In the genomic region with DNA sequence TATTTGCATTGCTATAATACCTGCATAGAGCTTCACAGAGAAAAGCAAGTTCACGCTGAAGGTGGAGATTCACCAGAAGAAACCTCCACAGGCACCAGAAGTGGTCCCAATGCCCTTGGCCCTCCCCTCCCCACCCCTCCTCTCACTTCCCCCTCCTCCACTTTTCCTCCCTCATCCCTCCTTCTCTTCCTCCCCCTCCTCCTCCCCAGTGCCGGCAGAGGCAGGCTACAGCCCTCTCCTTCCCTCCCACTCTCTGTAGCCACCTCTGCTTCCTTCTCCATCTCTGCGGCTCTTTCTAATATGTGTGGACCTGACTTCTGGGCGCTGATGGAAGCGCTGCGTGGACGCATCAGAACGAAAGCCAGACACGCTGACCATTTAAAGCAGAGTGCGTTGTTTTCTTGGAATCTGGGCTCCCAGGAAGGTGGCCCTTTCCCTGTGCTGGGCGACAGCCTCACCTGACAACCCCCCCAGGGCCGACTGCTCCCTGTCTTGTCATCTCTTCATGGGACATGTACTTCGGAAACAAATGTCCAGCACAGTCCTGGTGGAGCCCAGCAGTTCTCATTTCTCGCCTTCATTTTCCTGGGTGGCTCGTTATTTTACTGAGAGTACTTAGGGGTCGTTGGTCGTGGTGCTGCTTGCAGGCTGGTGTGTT, we compare ENCODE assay signal across 24 cellular contexts. TPM values are rescaled to one million over a fixed set of nuclear protein-coding genes. Genes with fewer than 3 reads are reported as not detected.
"Had no signal": no experiment of that assay in that cellular context is flagged by ENCODE, and none has a peak within 500 bp of the region (broad histone marks: within the 10 kb centered on the region; RNA-seq: fewer than 3 reads in every experiment).

No MANE protein-coding gene starts in this region.

- H3K27ac ChIP-seq: epithelial cell of prostate, esophagus muscularis mucosa, gastroesophageal sphincter, left ventricle myocardium inferior, neutrophil, right atrium auricular region, sigmoid colon, skin epidermis, upper lobe of left lung, vagina had no signal

- H3K9me3 ChIP-seq: esophagus muscularis mucosa, gastroesophageal sphincter, left ventricle myocardium inferior, mucosa of descending colon, neutrophil, right atrium auricular region, sigmoid colon, upper lobe of left lung, vagina had no signal

- H3K4me3 Mint-ChIP-seq: immature natural killer cell; naive thymus-derived CD8-positive, alpha-beta T cell had no signal

- H3K27me3 ChIP-seq: right atrium auricular region, upper lobe of left lung, vagina had no signal

- H3K27ac Mint-ChIP-seq: immature natural killer cell had no signal

- DNase-seq: effector memory CD4-positive, alpha-beta T cell; glutamatergic neuron; immature natural killer cell; left cardiac atrium; left ventricle myocardium inferior; mesendoderm; mucosa of descending colon; sigmoid colon; stimulated activated CD4-positive, alpha-beta T cell treated with anti-CD3 and anti-CD28 coated beads, Interleukin-12 subunit alpha, Interleukin-12 subunit beta, amount 100 ng/mL, for 4 hours; stimulated activated naive CD4-positive, alpha-beta T cell treated with Interleukin-2 at 50 U/mL for 16 hours had no signal

- H3K9me3 Mint-ChIP-seq: immature natural killer cell; naive thymus-derived CD8-positive, alpha-beta T cell had no signal

- H3K36me3 ChIP-seq: upper lobe of left lung, vagina had no signal

- H3K4me1 ChIP-seq: esophagus muscularis mucosa, gastroesophageal sphincter, right atrium auricular region, sigmoid colon, upper lobe of left lung, vagina had no signal

- ATAC-seq: gastroesophageal sphincter; left cardiac atrium; mucosa of descending colon; naive thymus-derived CD8-positive, alpha-beta T cell had no signal

- H3K4me3 ChIP-seq: esophagus muscularis mucosa, gastroesophageal sphincter, left ventricle myocardium inferior, mucosa of descending colon, right atrium auricular region, sigmoid colon, skin epidermis, upper lobe of left lung, vagina had no signal

RNA-seq across cellular contexts. Expression of a gene that starts 52.0 kb away (rescaled TPM):
- total RNA-seq: esophagus muscularis mucosa; fibroblast of villous mesenchyme; lung microvascular endothelial cell; mucosa of descending colon; naive thymus-derived CD8-positive, alpha-beta T cell; osteoblast; pulmonary artery endothelial cell; right atrium auricular region; sigmoid colon had no signal
- polyA plus RNA-seq: immature natural killer cell; naive thymus-derived CD8-positive, alpha-beta T cell; neural cell had no signal
